Comparison of ENCODE assay signal across 22 cellular contexts in the genomic region with DNA sequence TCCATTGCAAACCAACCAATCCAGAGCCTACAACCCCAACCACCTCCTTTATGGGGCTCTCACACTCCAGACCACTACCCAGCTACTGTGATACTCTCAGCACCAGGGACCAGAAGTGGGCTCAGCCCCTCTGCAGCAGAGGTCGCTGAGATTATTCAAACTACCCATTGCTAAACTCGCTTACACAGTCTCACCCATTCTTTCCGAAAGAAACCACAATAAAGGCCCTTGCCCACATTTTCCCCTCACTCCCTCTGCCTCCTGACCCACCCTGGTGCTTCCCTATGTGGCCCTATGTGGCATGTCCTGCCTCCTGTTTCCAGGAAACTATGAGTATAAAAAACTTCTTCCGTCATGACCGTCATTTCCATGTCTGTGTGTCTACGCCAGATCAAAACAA. TPM values are rescaled to one million over a fixed set of nuclear protein-coding genes. Genes with fewer than 3 reads are reported as not detected.
DNase-seq lines count a peak whose midpoint lies in the region; TF ChIP-seq lines count a peak whose summit lies in the region.
"Had no signal": no experiment of that assay in that cellular context is flagged by ENCODE, and none has a peak within 500 bp of the region (broad histone marks: within the 10 kb centered on the region; RNA-seq: fewer than 3 reads in every experiment).

No MANE protein-coding gene starts in this region.

- TF ChIP-seq CTCF in colonic mucosa (IDR thresholded peaks at IDR 0.05): no peak
- no peak for TF ChIP-seq CTCF in ovary (IDR thresholded peaks at IDR 0.05)

- H3K36me3 ChIP-seq in colonic mucosa: no peaks in the 10 kb centered on the region
- no peaks in the 10 kb centered on the region for H3K36me3 ChIP-seq in stomach smooth muscle (ENCODE audit: control insufficient read depth in 2 of 2, insufficient read depth in 2 of 2, low read length in 2 of 2)
- no peaks in the 10 kb centered on the region for H3K36me3 ChIP-seq in ovary
- H3K36me3 ChIP-seq: BE2C, SJSA1 had no signal

- H3K9ac ChIP-seq in colonic mucosa (ENCODE audit: low read depth in 2 of 2, low read length in 2 of 2): no peak overlapping the region
- peak overlapping the region in 1 of 2 donors; percentile 13 for H3K9ac ChIP-seq in stomach smooth muscle (ENCODE audit: low read length in 2 of 2)
- H3K9ac ChIP-seq: KMS-11 had no signal

- intact Hi-C loops in colonic mucosa (cut with DNase I): no loop called here
- intact Hi-C loops in ovary (cut with DNase I): no loop called here

- TF ChIP-seq EP300 in ovary (IDR thresholded peaks at IDR 0.05): no peak

- WGBS in ovary, 3 donors: 74 to 86% (median 82%) methylated on average over 6 of the region's 6 CpGs

- no peaks in the 10 kb centered on the region for H3K9me3 ChIP-seq in colonic mucosa
- peaks cover 0 to 2% of the 10 kb centered on the region in 2 donors for H3K9me3 ChIP-seq in stomach smooth muscle (ENCODE audit: control insufficient read depth in 2 of 2, low read length in 2 of 2)
- no peaks in the 10 kb centered on the region for H3K9me3 ChIP-seq in ovary
- H3K9me3 ChIP-seq: BE2C, SJSA1 had no signal

- DNase-seq in D341Med (ENCODE audit: low spot score): peak; percentile 1
- peak; percentile 7 for DNase-seq in colonic mucosa
- DNase-seq in mesenteric fat pad (ENCODE audit: low spot score): peak; percentile 60
- no peak for DNase-seq in NCI-H2227 (lab: John Stamatoyannopoulos, UW; ENCODE audit: unreplicated experiment)
- no peak for DNase-seq in NCI-H2081 (lab: John Stamatoyannopoulos, UW)
- DNase-seq in ovary: no peak
- DNase-seq: BE2C; Calu3; CD8-positive, alpha-beta memory T cell; GDM1; IMR-90; NCI-H1105; NCI-H146; NCI-H2171 treated with DMSO at 0.1 percent for 48 hours; NCI-H446; NCI-H526; OCI-M1 had no signal

- H3K27me3 ChIP-seq in colonic mucosa (no peaks in the 10 kb centered on the region), stomach smooth muscle (ENCODE audit: control insufficient read depth in 1 of 2, insufficient read depth in 2 of 2, low read length in 2 of 2) (no peaks in the 10 kb centered on the region), ovary (no peaks in the 10 kb centered on the region)
- H3K27me3 ChIP-seq: BE2C had no signal

- no peak for TF ChIP-seq POLR2A in ovary (IDR thresholded peaks at IDR 0.05)

- H3K4me1 ChIP-seq in colonic mucosa (no peaks in the 10 kb centered on the region), stomach smooth muscle (ENCODE audit: control insufficient read depth, insufficient read depth, low read length) (peaks cover 20% of the 10 kb centered on the region), ovary (ENCODE audit: insufficient read depth) (no peaks in the 10 kb centered on the region)
- H3K4me1 ChIP-seq: BE2C, SJSA1 had no signal

- H3K4me3 ChIP-seq in colonic mucosa: no peak overlapping the region
- H3K4me3 ChIP-seq in stomach smooth muscle (ENCODE audit: low read length in 2 of 2): no peak overlapping the region
- no peak overlapping the region for H3K4me3 ChIP-seq in ovary
- H3K4me3 ChIP-seq: SJSA1 had no signal

- H3K27ac ChIP-seq in colonic mucosa (no peak overlapping the region), stomach smooth muscle (ENCODE audit: low read length) (peak overlapping the region; percentile 37), ovary (no peak overlapping the region)
- H3K27ac ChIP-seq: KMS-11, SJSA1 had no signal

RNA-seq across cellular contexts. Expression of a gene that starts 10.7 kb away (rescaled TPM):
- not detected for total RNA-seq in colonic mucosa
- not detected for total RNA-seq in mesenteric fat pad
- total RNA-seq in ovary: not detected
- not detected for polyA plus RNA-seq in ovary
- total RNA-seq: A673; Calu3; CD8-positive, alpha-beta memory T cell; H4; IMR-90; SJSA1 had no signal
- polyA plus RNA-seq: CD8-positive, alpha-beta memory T cell; IMR-90 had no signal

Comparison
In these comparisons a context has a peak if more than half of its experiments do, and no peak if none do; other contexts are left out.
1. DNase-seq: peak in D341Med (single experiment), colonic mucosa (single experiment) and mesenteric fat pad (single experiment); none in NCI-H2227 (single experiment), NCI-H2081 (0 of 2) and ovary (0 of 5).